8 cellular contexts compared by ENCODE assay signal in the genomic region with DNA sequence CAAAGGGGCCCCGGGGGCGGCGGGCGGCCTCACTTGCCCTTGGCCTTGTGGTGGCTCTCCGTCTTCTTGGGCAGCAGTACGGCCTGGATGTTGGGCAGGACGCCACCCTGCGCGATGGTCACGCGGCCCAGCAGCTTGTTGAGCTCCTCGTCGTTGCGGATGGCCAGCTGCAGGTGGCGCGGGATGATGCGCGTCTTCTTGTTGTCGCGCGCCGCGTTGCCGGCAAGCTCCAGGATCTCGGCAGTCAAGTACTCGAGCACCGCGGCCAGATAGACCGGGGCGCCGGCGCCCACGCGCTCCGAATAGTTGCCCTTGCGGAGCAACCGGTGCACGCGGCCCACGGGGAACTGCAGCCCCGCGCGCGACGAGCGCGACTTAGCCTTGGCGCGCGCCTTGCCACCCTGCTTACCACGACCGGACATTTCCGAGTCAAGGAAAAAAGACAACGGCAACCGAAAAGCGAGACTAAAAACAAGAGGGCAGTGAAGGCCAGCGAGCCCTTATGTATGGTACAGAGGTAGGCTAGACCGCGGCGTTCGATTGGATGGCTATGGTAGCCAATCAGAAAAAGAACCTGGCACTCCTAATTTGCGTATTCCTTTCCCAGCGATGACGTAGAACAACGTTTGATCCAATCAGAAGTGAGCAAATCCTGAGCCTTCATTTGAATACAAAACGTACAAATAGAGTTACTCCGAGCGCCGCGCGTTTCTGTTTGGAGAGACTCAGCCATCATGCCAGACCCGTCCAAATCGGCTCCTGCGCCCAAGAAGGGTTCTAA. TPM values are rescaled to one million over a fixed set of nuclear protein-coding genes. Genes with fewer than 3 reads are reported as not detected.
DNase-seq lines count a peak whose midpoint lies in the region; ATAC-seq lines count a peak whose summit lies in the region.

No MANE protein-coding gene starts in this region.

- H3K36me3 Mint-ChIP-seq in effector memory CD8-positive, alpha-beta T cell (ENCODE audit: insufficient read depth) = peaks cover 35% of the 10 kb centered on the region

- H3K79me1 ChIP-seq in mesenchymal stem cell (replicated peaks; ENCODE audit: low read length, poor library complexity, severe bottlenecking) = no peaks in the 10 kb centered on the region

- H3K27me3 ChIP-seq in mesenchymal stem cell (ENCODE audit: control insufficient read depth in 1 of 2, insufficient read depth in 1 of 2, low read length in 2 of 2) = peaks cover 15% of the 10 kb centered on the region in 2 experiments

- peak overlapping the region; percentile 88 for H3K9ac ChIP-seq in mesenchymal stem cell (ENCODE audit: low read length)

- DNase-seq in C1 segment of cervical spinal cord (lab: John Stamatoyannopoulos, UW) (peak; percentile 15 to 99 (median 76)), NCI-H774 (lab: John Stamatoyannopoulos, UW) (peak; percentile 98), mesenchymal stem cell (peak; percentile 99)
- DNase-seq in activated CD8-positive, alpha-beta memory T cell treated with anti-CD3 and anti-CD28 coated beads for 4 hours (ENCODE audit: low read depth in 2 of 2) = peak; percentile 73
- DNase-seq in effector memory CD8-positive, alpha-beta T cell = peak; percentile 83 to 86 (median 85)
- DNase-seq in stimulated activated CD8-positive, alpha-beta memory T cell treated with anti-CD3 and anti-CD28 coated beads, Interleukin-12 subunit alpha, Interleukin-12 subunit beta, amount 100 ng/mL, for 4 hours (ENCODE audit: low read depth) = peak; percentile 66

- no peaks in the 10 kb centered on the region for H3K27me3 Mint-ChIP-seq in effector memory CD8-positive, alpha-beta T cell

- H4K91ac ChIP-seq in mesenchymal stem cell (ENCODE audit: low read length) = no peak overlapping the region

- H2AFZ ChIP-seq in mesenchymal stem cell (ENCODE audit: low read depth, low read length) = peak overlapping the region; percentile 85

- ATAC-seq in GM19328 (IDR thresholded peaks at IDR 0.05; ENCODE audit: unreplicated experiment) (peak; percentile 85), HG03460 (IDR thresholded peaks at IDR 0.05; ENCODE audit: unreplicated experiment) (peak; percentile 84)
- peak; percentile 80 for ATAC-seq in effector memory CD8-positive, alpha-beta T cell (replicated peaks)

- H3K4me1 ChIP-seq in mesenchymal stem cell (ENCODE audit: control insufficient read depth, insufficient read depth, low read depth, low read length) = peaks cover 15% of the 10 kb centered on the region

- no peak overlapping the region for H3K27ac ChIP-seq in mesenchymal stem cell (ENCODE audit: low read length, poor library complexity, severe bottlenecking)

- peak overlapping the region; percentile 75 to 82 for H3K4me3 ChIP-seq in mesenchymal stem cell (ENCODE audit: insufficient read depth in 1 of 2, low read depth in 1 of 2, low read length in 2 of 2)

- no peak overlapping the region for H2BK120ac ChIP-seq in mesenchymal stem cell (ENCODE audit: low read depth, low read length)

- H2BK15ac ChIP-seq in mesenchymal stem cell (ENCODE audit: low read depth, poor library complexity, severe bottlenecking) = no peak overlapping the region

- peak overlapping the region in 1 of 2 experiments; percentile 57 for H2BK12ac ChIP-seq in mesenchymal stem cell (ENCODE audit: low read length in 2 of 2)

- peak overlapping the region; percentile 67 for H4K8ac ChIP-seq in mesenchymal stem cell (ENCODE audit: low read length)

- peak overlapping the region in 1 of 2 experiments; percentile 57 for H3K23ac ChIP-seq in mesenchymal stem cell (ENCODE audit: low read length in 2 of 2)

- H2BK5ac ChIP-seq in mesenchymal stem cell (ENCODE audit: low read depth, low read length, poor library complexity, severe bottlenecking) = no peak overlapping the region

- peak overlapping the region; percentile 78 for H3K4me2 ChIP-seq in mesenchymal stem cell (ENCODE audit: low read length, poor library complexity, severe bottlenecking)

- WGBS in mesenchymal stem cell = under 1% methylated on average over 73 of the region's 74 CpGs

- peak overlapping the region; percentile 93 to 94 for H3K4me3 Mint-ChIP-seq in effector memory CD8-positive, alpha-beta T cell

- peak overlapping the region in 1 of 2 experiments; percentile 45 for H3K14ac ChIP-seq in mesenchymal stem cell (ENCODE audit: low read length in 2 of 2)

- peak overlapping the region; percentile 98 to 99 for H3K27ac Mint-ChIP-seq in effector memory CD8-positive, alpha-beta T cell

- H3K4me1 Mint-ChIP-seq in effector memory CD8-positive, alpha-beta T cell (ENCODE audit: low read depth in 2 of 2) = peaks cover 37 to 49% of the 10 kb centered on the region in 2 donors

- no peaks in the 10 kb centered on the region for H3K9me3 ChIP-seq in mesenchymal stem cell (ENCODE audit: control insufficient read depth, low read length)

- peak overlapping the region; percentile 81 to 84 for H3K18ac ChIP-seq in mesenchymal stem cell (ENCODE audit: low read depth in 1 of 2, low read length in 2 of 2)

- H3K4ac ChIP-seq in mesenchymal stem cell (ENCODE audit: low read depth in 1 of 2, low read length in 2 of 2) = peak overlapping the region in 1 of 2 experiments; percentile 71

- no peak overlapping the region for H2AK5ac ChIP-seq in mesenchymal stem cell (ENCODE audit: low read length, severe bottlenecking)

- H3K36me3 ChIP-seq in mesenchymal stem cell (ENCODE audit: control insufficient read depth in 1 of 2, insufficient read depth in 2 of 2, low read depth in 1 of 2, low read length in 2 of 2) = peaks cover 0 to 2% of the 10 kb centered on the region in 2 experiments

- no peaks in the 10 kb centered on the region for H3K9me3 Mint-ChIP-seq in effector memory CD8-positive, alpha-beta T cell

RNA-seq across cellular contexts. Expression of a gene that starts 29.6 kb away (rescaled TPM):
- polyA plus RNA-seq in mesenchymal stem cell (2013, experiment 1 of 2) = 68.0 TPM
- 67.0 TPM for polyA plus RNA-seq in mesenchymal stem cell (2013, experiment 2 of 2)

RNA-seq across cellular contexts. Expression of a gene that starts 40.9 kb away (rescaled TPM):
- 1.9 TPM for polyA plus RNA-seq in mesenchymal stem cell (2013, experiment 1 of 2)
- polyA plus RNA-seq in mesenchymal stem cell (2013, experiment 2 of 2) = 1.7 TPM

RNA-seq across cellular contexts. Expression of a gene that starts 51.0 kb away (rescaled TPM):
- 16.3 TPM for polyA plus RNA-seq in mesenchymal stem cell (2013, experiment 1 of 2)
- 15.1 TPM for polyA plus RNA-seq in mesenchymal stem cell (2013, experiment 2 of 2)
